In genomic region chr5:179747815-179748214, GRCh38 we compare ENCODE assay signal across 1 cellular context.
TF ChIP-seq lines count a peak whose summit lies in the region.

No MANE protein-coding gene starts in this region.

TF ChIP-seq in IMR-90, 13 proteins besides CTCF, POLR2A, EP300 and RAD21:
- TF ChIP-seq NFE2L2 (IDR thresholded peaks at IDR 0.05; ENCODE audit: low read depth, low read length) (no peak), CEBPB (IDR thresholded peaks at IDR 0.05; ENCODE audit: low read depth, low read length) (no peak), CHD1 (IDR thresholded peaks at IDR 0.05; ENCODE audit: low read depth, low read length) (no peak), SMC3 (IDR thresholded peaks at IDR 0.05; ENCODE audit: low read depth, low read length) (no peak), RFX5 (IDR thresholded peaks at IDR 0.05; ENCODE audit: low read depth, low read length) (no peak), MAFK (IDR thresholded peaks at IDR 0.05; ENCODE audit: low read depth, low read length) (no peak), MAZ (IDR thresholded peaks at IDR 0.05; ENCODE audit: borderline replicate concordance, low read depth, low read length) (no peak), FOS (IDR thresholded peaks at IDR 0.05; ENCODE audit: low read depth, low read length) (no peak), BHLHE40 (IDR thresholded peaks at IDR 0.05; ENCODE audit: low read depth, low read length) (no peak), USF2 (IDR thresholded peaks at IDR 0.05; ENCODE audit: low read depth, low read length) (no peak)
